8 cellular contexts compared by ENCODE assay signal in the genomic region with DNA sequence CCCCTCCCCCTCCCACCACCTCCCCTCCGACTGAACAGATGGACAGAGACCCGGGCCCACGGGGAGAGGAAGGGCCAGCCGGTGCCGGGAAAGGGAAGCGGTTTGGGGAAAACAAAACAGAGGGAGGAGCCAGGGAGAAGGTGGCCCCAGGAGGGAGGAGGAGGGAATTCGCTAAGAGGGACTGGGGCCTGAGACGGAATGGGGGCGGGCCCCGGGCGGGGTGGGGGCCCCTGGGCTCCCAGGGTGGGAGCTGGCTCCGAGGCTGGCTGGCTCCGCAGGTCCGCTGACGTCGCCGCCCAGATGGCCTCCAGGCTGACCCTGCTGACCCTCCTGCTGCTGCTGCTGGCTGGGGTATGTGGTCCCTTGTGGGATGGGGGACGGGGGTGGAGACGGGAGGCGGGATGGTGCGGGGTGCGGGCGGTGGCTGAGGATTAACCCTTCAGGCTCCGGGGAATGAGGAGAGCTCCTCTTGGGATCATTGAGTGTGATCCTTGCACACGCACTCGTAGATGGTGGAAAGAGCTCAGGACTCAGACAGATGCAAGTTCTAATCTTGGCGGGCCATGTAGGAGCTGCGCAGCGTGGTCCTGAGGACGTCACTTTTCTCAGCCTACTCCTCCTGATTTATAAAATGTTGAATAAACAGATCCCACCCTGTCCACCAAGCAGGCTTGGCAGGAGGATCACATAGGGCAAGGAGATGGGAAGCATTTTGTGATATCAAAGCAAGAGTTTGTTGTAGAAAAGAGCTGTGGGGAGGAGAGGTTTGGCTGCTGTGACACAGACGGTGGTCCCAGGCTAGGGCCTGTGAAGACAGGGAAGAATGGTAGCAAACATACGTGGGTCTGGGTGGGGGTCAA. TPM values are rescaled to one million over a fixed set of nuclear protein-coding genes. Genes with fewer than 3 reads are reported as not detected.
DNase-seq lines count a peak whose midpoint lies in the region; ATAC-seq lines count a peak whose summit lies in the region.

No MANE protein-coding gene starts in this region.

- no peak for ATAC-seq in HG03135 (IDR thresholded peaks at IDR 0.05; ENCODE audit: unreplicated experiment)

- no peaks in the 10 kb centered on the region for H3K9me3 ChIP-seq in skeletal muscle tissue (ENCODE audit: control insufficient read depth in 3 of 3, low read length in 3 of 3)

- H3K36me3 ChIP-seq in H7 (replicated peaks; ENCODE audit: control insufficient read depth, insufficient read depth, low read length), result peaks cover 1% of the 10 kb centered on the region; the same call in 1 of the 2 replicates
- peaks cover 0 to 4% (median 0%) of the 10 kb centered on the region in 3 donors for H3K36me3 ChIP-seq in skeletal muscle tissue (ENCODE audit: control insufficient read depth in 3 of 3, insufficient read depth in 3 of 3, low read length in 3 of 3)

- H3K27me3 ChIP-seq in H7 (ENCODE audit: control insufficient read depth, insufficient read depth, low read length) (no peaks in the 10 kb centered on the region), skeletal muscle tissue (ENCODE audit: control insufficient read depth in 3 of 3, insufficient read depth in 3 of 3, low read length in 3 of 3) (peaks cover 0 to 10% (median 4%) of the 10 kb centered on the region in 3 donors)

- H3K4me1 ChIP-seq in skeletal muscle tissue (ENCODE audit: control insufficient read depth in 3 of 3, insufficient read depth in 3 of 3, low read length in 3 of 3), result peaks cover 0 to 9% (median 0%) of the 10 kb centered on the region in 3 donors

- peak overlapping the region; percentile 87 for H3K27ac ChIP-seq in skeletal muscle tissue (ENCODE audit: low read depth, low read length)

- in situ Hi-C loops in T47D (cut with HindIII; ENCODE audit: low pct_unique_long_range_greater_than_20kb, low sequenced_read_pairs), result no loop called here

- peak; percentile 98 for DNase-seq in H7
- DNase-seq in T47D (ENCODE audit: low read depth in 1 of 2, low spot score in 1 of 2), result peak; percentile 60 to 63
- DNase-seq in inferior parietal cortex (ENCODE audit: extremely low spot score), result peak; percentile 23
- DNase-seq in NCI-H1105 (lab: John Stamatoyannopoulos, UW), result no peak
- DNase-seq in germinal center (ENCODE audit: low spot score), result no peak
- no peak for DNase-seq in NCI-H2029 (lab: John Stamatoyannopoulos, UW)

- H3K4me3 ChIP-seq in H7 (ENCODE audit: insufficient read depth, low read depth, low read length) (peak overlapping the region; percentile 56), skeletal muscle tissue (ENCODE audit: low read length in 3 of 3) (peak overlapping the region; percentile 53 to 73 (median 66))

- peak overlapping the region; percentile 41 to 61 (median 60) for H3K9ac ChIP-seq in skeletal muscle tissue (ENCODE audit: low read depth in 1 of 3, low read length in 3 of 3)

RNA-seq across cellular contexts. Expression of a gene that starts 0.7 kb away (rescaled TPM):
- 30.3 and 34.6 TPM in 2 replicates for total RNA-seq in H7 (2014; rRNA removed; shearing (Covaris generic))
- total RNA-seq in skeletal muscle tissue, result 15.1 TPM

RNA-seq across cellular contexts. Expression of a gene that starts 30.7 kb away (rescaled TPM):
- total RNA-seq in H7 (2014; rRNA removed; shearing (Covaris generic)), result 9.5 and 17.6 TPM in 2 replicates
- 15.7 TPM for total RNA-seq in skeletal muscle tissue

RNA-seq across cellular contexts. Expression of a gene that starts 51.5 kb away (rescaled TPM):
- not detected in 2 replicates for total RNA-seq in H7 (2014; rRNA removed; shearing (Covaris generic))
- 0.52 TPM for total RNA-seq in skeletal muscle tissue

RNA-seq across cellular contexts. Expression of a gene that starts 59.4 kb away (rescaled TPM):
- total RNA-seq in H7 (2014; rRNA removed; shearing (Covaris generic)), result 26.4 and 33.4 TPM in 2 replicates
- total RNA-seq in skeletal muscle tissue, result 20.4 TPM

Comparison
In these comparisons a context has a peak if more than half of its experiments do, and no peak if none do; other contexts are left out.
1. DNase-seq: peak in H7 (single experiment), T47D (2 of 2) and inferior parietal cortex (single experiment); none in NCI-H1105 (single experiment), germinal center (single experiment) and NCI-H2029 (single experiment).